30 cellular contexts compared by ENCODE assay signal in genomic region chr9:7089391-7089790, GRCh38.
"Had no signal": no experiment of that assay in that cellular context is flagged by ENCODE, and none has a peak within 500 bp of the region (broad histone marks: within the 10 kb centered on the region; RNA-seq: fewer than 3 reads in every experiment).

No MANE protein-coding gene starts in this region.

- ATAC-seq: activated CD4-positive, alpha-beta T cell treated with anti-CD3 and anti-CD28 coated beads for 36 hours; activated CD4-positive, CD25-positive, alpha-beta regulatory T cell treated with anti-CD3 and anti-CD28 coated beads, Interleukin-2, amount 50 U/mL, for 24 hours; activated CD8-positive, alpha-beta T cell treated with anti-CD3 and anti-CD28 coated beads, Interleukin-2, amount 10 ng/mL, durations not matched to agents 7 days and 5 days; activated naive CD8-positive, alpha-beta T cell treated with anti-CD3 and anti-CD28 coated beads, Interleukin-2, amount 50 U/mL, for 24 hours had no signal

- H3K27me3 ChIP-seq: SJCRH30 had no signal

- H3K4me3 Mint-ChIP-seq: activated CD4-positive, alpha-beta T cell treated with anti-CD3 and anti-CD28 coated beads for 36 hours; activated CD4-positive, alpha-beta T cell treated with anti-CD3 and anti-CD28 coated beads, Interleukin-2, amount 10 ng/mL, durations not matched to agents 7 days and 5 days; activated CD8-positive, alpha-beta T cell treated with anti-CD3 and anti-CD28 coated beads, Interleukin-2, amount 10 ng/mL, durations not matched to agents 7 days and 5 days; activated naive CD4-positive, alpha-beta T cell treated with anti-CD3 and anti-CD28 coated beads, Interleukin-2, amount 10 ng/mL, durations not matched to agents 7 days and 5 days; activated naive CD8-positive, alpha-beta T cell; activated naive CD8-positive, alpha-beta T cell treated with anti-CD3 and anti-CD28 coated beads, Interleukin-2, amount 50 U/mL, for 24 hours; activated T-cell treated with anti-CD3 and anti-CD28 coated beads, Interleukin-2, amount 50 U/mL, for 24 hours; activated T-helper 1 cell treated with anti-CD3 and anti-CD28 coated beads, Interleukin-12 subunit alpha, Interleukin-12 subunit beta, Interleukin-2, Interleukin-4 antibody, amounts not matched to agents 30 ng/mL and 10 ng/mL and 1 ng/mL, durations not matched to agents 14 hours and 24 hours and 36 hours; T-helper 1 cell treated with Interleukin-12 subunit alpha and Interleukin-12 subunit beta and Interleukin-4 antibody, amounts not matched to agents 30 μg/mL and 1 μg/mL, for 36 hours; T-helper 2 cell treated with Interferon-gamma antibody and Interleukin-4, amounts not matched to agents 5 μg/mL and 100 μg/mL, for 36 hours; WTC11 had no signal

- H3K9me3 ChIP-seq: SJCRH30, SK-N-SH had no signal

- H3K9ac ChIP-seq: KMS-11, SK-N-SH had no signal

- H3K27me3 Mint-ChIP-seq: activated CD4-positive, alpha-beta T cell treated with anti-CD3 and anti-CD28 coated beads for 36 hours; activated CD4-positive, alpha-beta T cell treated with anti-CD3 and anti-CD28 coated beads, Interleukin-2, amount 10 ng/mL, durations not matched to agents 7 days and 5 days; activated naive CD4-positive, alpha-beta T cell treated with anti-CD3 and anti-CD28 coated beads, Interleukin-2, amount 10 ng/mL, durations not matched to agents 7 days and 5 days; activated naive CD8-positive, alpha-beta T cell; activated naive CD8-positive, alpha-beta T cell treated with anti-CD3 and anti-CD28 coated beads, Interleukin-2, amount 50 U/mL, for 24 hours; activated T-cell treated with anti-CD3 and anti-CD28 coated beads, Interleukin-2, amount 50 U/mL, for 24 hours had no signal

- H3K4me3 ChIP-seq: PC-9, SJCRH30 had no signal

- DNase-seq: activated CD4-positive, alpha-beta T cell treated with anti-CD3 and anti-CD28 coated beads for 36 hours; activated CD4-positive, alpha-beta T cell treated with anti-CD3 and anti-CD28 coated beads, Interleukin-2, amount 10 ng/mL, durations not matched to agents 7 days and 5 days; activated CD4-positive, alpha-beta T cell treated with anti-CD3 and anti-CD28 coated beads, Interleukin-2, amount 50 U/mL, for 48 hours; activated CD8-positive, alpha-beta T cell treated with anti-CD3 and anti-CD28 coated beads, Interleukin-2, amount 10 ng/mL, durations not matched to agents 7 days and 5 days; activated naive CD4-positive, alpha-beta T cell treated with anti-CD3 and anti-CD28 coated beads, Interleukin-2, amount 10 ng/mL, durations not matched to agents 7 days and 5 days; activated naive CD8-positive, alpha-beta T cell treated with anti-CD3 and anti-CD28 coated beads, Interleukin-2, amount 50 U/mL, for 24 hours; activated T-cell treated with anti-CD3 and anti-CD28 coated beads, Interleukin-2, amount 50 U/mL, for 24 hours; MM.1S; MV-4-11; NCI-H1092; NCI-H1436 treated with DMSO at 0.1 percent for 48 hours; NCI-H1694 treated with DMSO at 0.1 percent for 48 hours; NCI-H2029; NCI-H345; NCI-H524 treated with DMSO at 0.1 percent for 48 hours; NCI-H748 treated with DMSO at 0.1 percent for 48 hours; NK-92 treated with Interleukin-12 subunit alpha and Interleukin-12 subunit beta, amount 100 ng/mL, for 24 hours; PC-9; SHP77; SK-N-SH had no signal

- H3K9me3 Mint-ChIP-seq: activated CD4-positive, alpha-beta T cell treated with anti-CD3 and anti-CD28 coated beads, Interleukin-2, amount 10 ng/mL, durations not matched to agents 7 days and 5 days; activated naive CD4-positive, alpha-beta T cell treated with anti-CD3 and anti-CD28 coated beads, Interleukin-2, amount 10 ng/mL, durations not matched to agents 7 days and 5 days; activated naive CD8-positive, alpha-beta T cell treated with anti-CD3 and anti-CD28 coated beads, Interleukin-2, amount 50 U/mL, for 24 hours; activated T-cell treated with anti-CD3 and anti-CD28 coated beads, Interleukin-2, amount 50 U/mL, for 24 hours; activated T-helper 1 cell treated with anti-CD3 and anti-CD28 coated beads, Interleukin-12 subunit alpha, Interleukin-12 subunit beta, Interleukin-2, Interleukin-4 antibody, amounts not matched to agents 30 ng/mL and 10 ng/mL and 1 ng/mL, durations not matched to agents 14 hours and 24 hours and 36 hours; brain; T-helper 1 cell treated with Interleukin-12 subunit alpha and Interleukin-12 subunit beta and Interleukin-4 antibody, amounts not matched to agents 30 μg/mL and 1 μg/mL, for 36 hours; T-helper 2 cell treated with Interferon-gamma antibody and Interleukin-4, amounts not matched to agents 5 μg/mL and 100 μg/mL, for 36 hours; WTC11 had no signal

- H3K4me1 ChIP-seq: SJCRH30 had no signal

- H3K36me3 Mint-ChIP-seq: WTC11 had no signal

- H3K27ac Mint-ChIP-seq: activated CD4-positive, alpha-beta T cell treated with anti-CD3 and anti-CD28 coated beads for 36 hours; activated CD4-positive, alpha-beta T cell treated with anti-CD3 and anti-CD28 coated beads, Interleukin-2, amount 10 ng/mL, durations not matched to agents 7 days and 5 days; activated CD8-positive, alpha-beta T cell treated with anti-CD3 and anti-CD28 coated beads, Interleukin-2, amount 10 ng/mL, durations not matched to agents 7 days and 5 days; activated naive CD4-positive, alpha-beta T cell treated with anti-CD3 and anti-CD28 coated beads, Interleukin-2, amount 10 ng/mL, durations not matched to agents 7 days and 5 days; activated naive CD8-positive, alpha-beta T cell; activated naive CD8-positive, alpha-beta T cell treated with anti-CD3 and anti-CD28 coated beads, Interleukin-2, amount 50 U/mL, for 24 hours; activated T-cell treated with anti-CD3 and anti-CD28 coated beads, Interleukin-2, amount 50 U/mL, for 24 hours; activated T-helper 1 cell treated with anti-CD3 and anti-CD28 coated beads, Interleukin-12 subunit alpha, Interleukin-12 subunit beta, Interleukin-2, Interleukin-4 antibody, amounts not matched to agents 30 ng/mL and 10 ng/mL and 1 ng/mL, durations not matched to agents 14 hours and 24 hours and 36 hours; T-helper 1 cell treated with Interleukin-12 subunit alpha and Interleukin-12 subunit beta and Interleukin-4 antibody, amounts not matched to agents 30 μg/mL and 1 μg/mL, for 36 hours; T-helper 2 cell treated with Interferon-gamma antibody and Interleukin-4, amounts not matched to agents 5 μg/mL and 100 μg/mL, for 36 hours; WTC11 had no signal

- H3K36me3 ChIP-seq: SJCRH30 had no signal

- H3K4me1 Mint-ChIP-seq: activated CD4-positive, alpha-beta T cell treated with anti-CD3 and anti-CD28 coated beads for 36 hours had no signal

- H3K27ac ChIP-seq: KMS-11, PC-9, RWPE1, SJCRH30 had no signal
